In the genomic region with DNA sequence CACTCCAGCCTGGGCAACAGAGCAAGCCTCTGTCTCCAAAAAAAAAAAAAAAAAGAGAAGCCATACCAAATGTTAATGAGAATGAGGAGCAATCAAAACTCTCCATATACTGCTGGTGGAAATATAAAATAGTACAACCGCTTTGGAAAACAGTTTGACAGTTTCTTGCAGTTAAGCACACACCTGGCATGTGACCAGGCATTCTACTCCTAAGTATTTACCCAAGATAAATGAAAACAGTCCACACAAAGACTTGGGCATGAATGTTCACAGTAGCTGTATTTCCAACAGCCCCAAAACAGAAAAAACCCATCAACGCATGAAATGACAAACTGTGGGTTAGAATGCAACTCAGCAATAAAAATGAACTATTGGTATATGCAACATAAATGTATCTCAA, we compare ENCODE assay signal across 12 cellular contexts.
"Had no signal": no experiment of that assay in that cellular context is flagged by ENCODE, and none has a peak within 500 bp of the region (broad histone marks: within the 10 kb centered on the region; RNA-seq: fewer than 3 reads in every experiment).

No MANE protein-coding gene starts in this region.

- ATAC-seq: activated CD4-positive, CD25-positive, alpha-beta regulatory T cell treated with anti-CD3 and anti-CD28 coated beads, Interleukin-2, amount 50 U/mL, for 24 hours; naive thymus-derived CD4-positive, alpha-beta T cell; right cardiac atrium; stimulated activated memory B cell treated with anti-CD40 and anti-IgM and Interleukin-4, amounts not matched to agents 10 μg/mL and 1 μg/mL and 100 μg/mL, for 72 hours had no signal

- H3K27ac Mint-ChIP-seq: activated T-helper 2 cell treated with anti-CD3 and anti-CD28 coated beads, Interferon-gamma antibody, Interleukin-2, Interleukin-4, amounts not matched to agents 10 μg/mL and 5 μg/mL and 100 μg/mL, durations not matched to agents 14 hours and 24 hours and 36 hours; brain; immature natural killer cell; naive thymus-derived CD4-positive, alpha-beta T cell; stimulated activated memory B cell treated with anti-CD40 and anti-IgM and Interleukin-4, amounts not matched to agents 10 μg/mL and 1 μg/mL and 100 μg/mL, for 72 hours had no signal

- DNase-seq: activated naive CD4-positive, alpha-beta T cell treated with anti-CD3 and anti-CD28 coated beads, Interleukin-2, amount 50 U/mL, for 16 hours; adrenal gland; effector memory CD4-positive, alpha-beta T cell; immature natural killer cell; naive thymus-derived CD4-positive, alpha-beta T cell; right cardiac atrium; stimulated activated CD4-positive, alpha-beta T cell treated with anti-CD3 and anti-CD28 coated beads, Interleukin-1b, Interleukin-23, amount 100 ng/mL, for 48 hours; transverse colon had no signal

- H3K4me1 Mint-ChIP-seq: brain; immature natural killer cell; stimulated activated memory B cell treated with anti-CD40 and anti-IgM and Interleukin-4, amounts not matched to agents 10 μg/mL and 1 μg/mL and 100 μg/mL, for 72 hours had no signal

- H3K9me3 Mint-ChIP-seq: activated T-helper 2 cell treated with anti-CD3 and anti-CD28 coated beads, Interferon-gamma antibody, Interleukin-2, Interleukin-4, amounts not matched to agents 10 μg/mL and 5 μg/mL and 100 μg/mL, durations not matched to agents 14 hours and 24 hours and 36 hours; brain; immature natural killer cell; naive thymus-derived CD4-positive, alpha-beta T cell; stimulated activated memory B cell treated with anti-CD40 and anti-IgM and Interleukin-4, amounts not matched to agents 10 μg/mL and 1 μg/mL and 100 μg/mL, for 72 hours had no signal

- H3K27me3 Mint-ChIP-seq: brain; naive thymus-derived CD4-positive, alpha-beta T cell; stimulated activated memory B cell treated with anti-CD40 and anti-IgM and Interleukin-4, amounts not matched to agents 10 μg/mL and 1 μg/mL and 100 μg/mL, for 72 hours had no signal

- H3K4me3 Mint-ChIP-seq: brain; immature natural killer cell; naive thymus-derived CD4-positive, alpha-beta T cell; stimulated activated memory B cell treated with anti-CD40 and anti-IgM and Interleukin-4, amounts not matched to agents 10 μg/mL and 1 μg/mL and 100 μg/mL, for 72 hours had no signal
